Comparison of ENCODE assay signal across 8 cellular contexts in the genomic region with DNA sequence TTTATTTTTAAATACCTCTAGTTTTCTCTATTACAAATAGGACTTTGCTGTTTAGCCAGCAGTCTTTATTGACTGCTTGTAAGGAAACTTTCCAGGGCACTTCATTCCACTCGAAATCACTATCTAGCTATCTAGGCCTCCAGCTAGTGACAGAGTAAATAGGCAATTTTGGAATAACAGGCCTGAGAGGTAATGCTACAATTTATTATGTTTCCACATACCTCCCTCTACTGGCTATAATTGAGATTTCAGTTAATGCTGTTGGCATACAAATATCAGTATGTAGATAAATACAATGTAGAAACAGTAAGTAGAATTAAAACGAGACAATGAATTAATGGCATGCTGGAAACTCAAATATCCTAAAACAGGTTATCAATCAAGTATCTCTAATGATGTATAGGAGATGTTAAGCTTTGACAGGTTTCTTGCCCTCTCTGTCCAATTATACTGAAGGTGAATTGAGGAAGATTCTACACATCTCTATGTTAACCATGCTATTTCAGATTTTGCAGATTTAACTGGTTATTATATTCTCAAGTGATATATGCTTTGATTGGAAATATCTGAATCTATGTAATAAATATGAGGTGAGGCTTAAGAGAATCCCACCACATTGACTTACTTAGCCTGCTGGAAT. TPM values are rescaled to one million over a fixed set of nuclear protein-coding genes. Genes with fewer than 3 reads are reported as not detected.
DNase-seq lines count a peak whose midpoint lies in the region; ATAC-seq and TF ChIP-seq lines count a peak whose summit lies in the region.

No MANE protein-coding gene starts in this region.

- no peak overlapping the region for H3K27ac ChIP-seq in foreskin keratinocyte

- TF ChIP-seq CTCF in GM12865 (IDR thresholded peaks at IDR 0.05; ENCODE audit: insufficient read depth, low read depth, low read length, missing control alignments): peak; percentile 45
- TF ChIP-seq CTCF in foreskin keratinocyte (conservative IDR thresholded peaks at IDR 0.05): peak; percentile 68

- no peaks in the 10 kb centered on the region for H3K4me1 ChIP-seq in foreskin keratinocyte

- H3K27me3 ChIP-seq in foreskin keratinocyte: no peaks in the 10 kb centered on the region

- H3K4me3 ChIP-seq in GM12865 (ENCODE audit: low read depth, low read length): no peak overlapping the region

- intact Hi-C loops in sciatic nerve (cut with DNase I): no loop called here

- peak; percentile 87 for ATAC-seq in SK-N-SH treated with all-trans-retinoic acid at 6 μM for 48 hours
- peak; percentile 62 for ATAC-seq in foreskin keratinocyte
- ATAC-seq in sciatic nerve: peak; percentile 68

- DNase-seq in A172 (ENCODE audit: low spot score): peak; percentile 3
- peak; percentile 40 for DNase-seq in GM12865 (ENCODE audit: low read depth)
- DNase-seq in KG1 (lab: John Stamatoyannopoulos, UW): peak; percentile 20
- peak in 1 of 2 donors; percentile 37 for DNase-seq in foreskin keratinocyte
- no peak for DNase-seq in sciatic nerve (ENCODE audit: low spot score)
- DNase-seq in T-helper 9 cell: no peak
- no peak for DNase-seq in NK-92 (lab: John Stamatoyannopoulos, UW; ENCODE audit: unreplicated experiment)

TF ChIP-seq in SK-N-SH treated with all-trans-retinoic acid at 6 μM for 48 hours, 23 proteins besides CTCF, POLR2A, EP300 and RAD21:
- TF ChIP-seq, protein P1, sequence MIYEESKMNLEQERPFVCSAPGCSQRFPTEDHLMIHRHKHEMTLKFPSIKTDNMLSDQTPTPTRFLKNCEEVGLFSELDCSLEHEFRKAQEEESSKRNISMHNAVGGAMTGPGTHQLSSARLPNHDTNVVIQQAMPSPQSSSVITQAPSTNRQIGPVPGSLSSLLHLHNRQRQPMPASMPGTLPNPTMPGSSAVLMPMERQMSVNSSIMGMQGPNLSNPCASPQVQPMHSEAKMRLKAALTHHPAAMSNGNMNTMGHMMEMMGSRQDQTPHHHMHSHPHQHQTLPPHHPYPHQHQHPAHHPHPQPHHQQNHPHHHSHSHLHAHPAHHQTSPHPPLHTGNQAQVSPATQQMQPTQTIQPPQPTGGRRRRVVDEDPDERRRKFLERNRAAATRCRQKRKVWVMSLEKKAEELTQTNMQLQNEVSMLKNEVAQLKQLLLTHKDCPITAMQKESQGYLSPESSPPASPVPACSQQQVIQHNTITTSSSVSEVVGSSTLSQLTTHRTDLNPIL (CRISPR knock-in tag; IDR thresholded peaks at IDR 0.05; ENCODE audit: low read depth): no peak
- TF ChIP-seq ZFP30 (CRISPR knock-in tag; IDR thresholded peaks at IDR 0.05) (no peak), GLIS3 (CRISPR knock-in tag; IDR thresholded peaks at IDR 0.05) (no peak), PPARA (CRISPR knock-in tag; IDR thresholded peaks at IDR 0.05; ENCODE audit: borderline replicate concordance) (no peak), ARNTL (CRISPR knock-in tag; IDR thresholded peaks at IDR 0.05; ENCODE audit: borderline replicate concordance, low read depth) (no peak), ISL1 (CRISPR knock-in tag; IDR thresholded peaks at IDR 0.05) (no peak), TCF4 (CRISPR knock-in tag; IDR thresholded peaks at IDR 0.05; ENCODE audit: borderline replicate concordance) (no peak), TOX (CRISPR knock-in tag; IDR thresholded peaks at IDR 0.05; ENCODE audit: borderline replicate concordance) (no peak), BACH2 (CRISPR knock-in tag; IDR thresholded peaks at IDR 0.05; ENCODE audit: borderline replicate concordance) (no peak), CSDC2 (CRISPR knock-in tag; IDR thresholded peaks at IDR 0.05) (no peak), ZNF70 (CRISPR knock-in tag; IDR thresholded peaks at IDR 0.05) (no peak), ZNF565 (CRISPR knock-in tag; conservative IDR thresholded peaks at IDR 0.05; ENCODE audit: low read depth) (no peak), ZC3H10 (CRISPR knock-in tag; IDR thresholded peaks at IDR 0.05) (no peak), ESRRG (CRISPR knock-in tag; IDR thresholded peaks at IDR 0.05) (no peak), ZNF8 (CRISPR knock-in tag; IDR thresholded peaks at IDR 0.05) (no peak)
- TF ChIP-seq, protein P2, sequence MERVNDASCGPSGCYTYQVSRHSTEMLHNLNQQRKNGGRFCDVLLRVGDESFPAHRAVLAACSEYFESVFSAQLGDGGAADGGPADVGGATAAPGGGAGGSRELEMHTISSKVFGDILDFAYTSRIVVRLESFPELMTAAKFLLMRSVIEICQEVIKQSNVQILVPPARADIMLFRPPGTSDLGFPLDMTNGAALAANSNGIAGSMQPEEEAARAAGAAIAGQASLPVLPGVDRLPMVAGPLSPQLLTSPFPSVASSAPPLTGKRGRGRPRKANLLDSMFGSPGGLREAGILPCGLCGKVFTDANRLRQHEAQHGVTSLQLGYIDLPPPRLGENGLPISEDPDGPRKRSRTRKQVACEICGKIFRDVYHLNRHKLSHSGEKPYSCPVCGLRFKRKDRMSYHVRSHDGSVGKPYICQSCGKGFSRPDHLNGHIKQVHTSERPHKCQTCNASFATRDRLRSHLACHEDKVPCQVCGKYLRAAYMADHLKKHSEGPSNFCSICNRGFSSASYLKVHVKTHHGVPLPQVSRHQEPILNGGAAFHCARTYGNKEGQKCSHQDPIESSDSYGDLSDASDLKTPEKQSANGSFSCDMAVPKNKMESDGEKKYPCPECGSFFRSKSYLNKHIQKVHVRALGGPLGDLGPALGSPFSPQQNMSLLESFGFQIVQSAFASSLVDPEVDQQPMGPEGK (CRISPR knock-in tag; IDR thresholded peaks at IDR 0.05; ENCODE audit: borderline replicate concordance): no peak
- TF ChIP-seq, protein P3, sequence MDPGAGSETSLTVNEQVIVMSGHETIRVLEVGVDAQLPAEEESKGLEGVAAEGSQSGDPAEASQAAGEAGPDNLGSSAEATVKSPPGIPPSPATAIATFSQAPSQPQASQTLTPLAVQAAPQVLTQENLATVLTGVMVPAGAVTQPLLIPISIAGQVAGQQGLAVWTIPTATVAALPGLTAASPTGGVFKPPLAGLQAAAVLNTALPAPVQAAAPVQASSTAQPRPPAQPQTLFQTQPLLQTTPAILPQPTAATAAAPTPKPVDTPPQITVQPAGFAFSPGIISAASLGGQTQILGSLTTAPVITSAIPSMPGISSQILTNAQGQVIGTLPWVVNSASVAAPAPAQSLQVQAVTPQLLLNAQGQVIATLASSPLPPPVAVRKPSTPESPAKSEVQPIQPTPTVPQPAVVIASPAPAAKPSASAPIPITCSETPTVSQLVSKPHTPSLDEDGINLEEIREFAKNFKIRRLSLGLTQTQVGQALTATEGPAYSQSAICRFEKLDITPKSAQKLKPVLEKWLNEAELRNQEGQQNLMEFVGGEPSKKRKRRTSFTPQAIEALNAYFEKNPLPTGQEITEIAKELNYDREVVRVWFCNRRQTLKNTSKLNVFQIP (CRISPR knock-in tag; IDR thresholded peaks at IDR 0.05; ENCODE audit: borderline replicate concordance, low read depth): no peak

RNA-seq across cellular contexts. Expression of a gene that starts 7.2 kb away (rescaled TPM):
- total RNA-seq in A172 (2014; rRNA removed; shearing (Covaris generic)): 23.7 and 29.9 TPM in 2 replicates
- total RNA-seq in foreskin keratinocyte (26.2 and 32.1 TPM in 2 replicates), sciatic nerve (22.3 TPM)
- 9.8 and 9.9 TPM in 2 replicates for polyA plus RNA-seq in foreskin keratinocyte

RNA-seq across cellular contexts. Expression of a gene that starts 29.7 kb away (rescaled TPM):
- 21.6 and 31.6 TPM in 2 replicates for total RNA-seq in A172 (2014; rRNA removed; shearing (Covaris generic))
- 16.1 and 21.6 TPM in 2 replicates for total RNA-seq in foreskin keratinocyte
- 6.5 and 6.9 TPM in 2 replicates for polyA plus RNA-seq in foreskin keratinocyte
- total RNA-seq in sciatic nerve: 65.1 TPM

RNA-seq across cellular contexts. Expression of a gene that starts 37.7 kb away (rescaled TPM):
- not detected in 2 replicates for total RNA-seq in A172 (2014; rRNA removed; shearing (Covaris generic))
- total RNA-seq in foreskin keratinocyte (not detected in 2 replicates), sciatic nerve (not detected)
- not detected in 2 replicates for polyA plus RNA-seq in foreskin keratinocyte

Comparison
In these comparisons a context has a peak if more than half of its experiments do, and no peak if none do; other contexts are left out.
1. DNase-seq: peak in A172 (single experiment), GM12865 (single experiment) and KG1 (single experiment); none in sciatic nerve (single experiment), T-helper 9 cell (single experiment) and NK-92 (single experiment).
2. Peak in every context shown above with its lines, with median percentiles within 50 percentile points of each other: ATAC-seq.